Comparison of ENCODE assay signal across 8 cellular contexts in the genomic region with DNA sequence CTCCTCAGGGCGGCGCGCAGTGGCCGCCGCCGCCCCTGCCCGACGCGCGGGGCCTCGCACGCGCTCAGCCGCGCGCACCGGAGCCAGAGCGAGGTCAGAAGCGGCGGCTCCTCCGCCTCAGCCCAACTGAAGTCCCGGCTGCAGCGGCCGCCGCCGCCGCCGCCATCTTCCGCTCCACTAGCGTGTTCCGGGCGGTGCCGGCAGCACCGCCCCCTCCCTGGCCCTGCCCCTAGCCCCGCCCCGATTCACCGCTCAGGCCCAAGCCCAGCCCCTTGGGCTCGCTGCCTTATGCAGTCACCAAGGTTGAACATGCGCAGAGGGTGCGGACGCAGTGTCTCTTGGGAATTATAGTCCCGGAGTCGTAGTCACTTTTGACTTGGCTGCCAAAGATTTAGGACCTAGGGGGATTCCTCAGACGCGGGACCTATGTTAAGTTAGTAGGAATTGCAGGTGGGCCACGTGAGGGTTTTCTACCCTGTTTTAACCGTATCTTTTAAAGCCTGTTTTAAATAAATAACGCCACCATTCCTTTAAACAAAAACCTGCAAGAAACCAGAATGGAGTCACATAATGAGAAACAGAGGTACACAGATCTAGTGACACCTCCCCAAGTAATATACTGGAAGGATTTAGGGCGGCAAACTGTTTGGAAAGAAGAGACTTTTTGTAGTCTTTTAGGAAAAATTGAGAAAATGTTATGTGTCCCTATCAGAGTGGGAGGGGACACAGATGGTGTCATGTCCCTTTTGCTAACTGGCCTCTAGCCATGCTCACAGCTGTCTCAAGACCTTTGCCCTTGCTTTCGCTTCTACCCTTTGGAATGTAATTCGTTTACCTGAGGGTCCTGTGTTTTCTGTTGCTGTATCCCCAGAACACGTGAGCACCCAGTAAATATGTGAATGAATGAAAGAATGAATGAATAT. TPM values are rescaled to one million over a fixed set of nuclear protein-coding genes. Genes with fewer than 3 reads are reported as not detected.
DNase-seq lines count a peak whose midpoint lies in the region; ATAC-seq and TF ChIP-seq lines count a peak whose summit lies in the region.

A gene with protein sequence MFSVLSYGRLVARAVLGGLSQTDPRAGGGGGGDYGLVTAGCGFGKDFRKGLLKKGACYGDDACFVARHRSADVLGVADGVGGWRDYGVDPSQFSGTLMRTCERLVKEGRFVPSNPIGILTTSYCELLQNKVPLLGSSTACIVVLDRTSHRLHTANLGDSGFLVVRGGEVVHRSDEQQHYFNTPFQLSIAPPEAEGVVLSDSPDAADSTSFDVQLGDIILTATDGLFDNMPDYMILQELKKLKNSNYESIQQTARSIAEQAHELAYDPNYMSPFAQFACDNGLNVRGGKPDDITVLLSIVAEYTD (minus strand): TSS at position 182 of the 923 bp plus-strand sequence. CDS start 287 bp downstream, outside the sequence.

- H3K4me3 Mint-ChIP-seq in dendritic cell treated with granulocyte-macrophage colony-stimulating factor and Interleukin-4, amounts not matched to agents 40 ng/mL and 50 ng/mL, for 4 days, result peak within 1 kb of the TSS; percentile 98

- no peaks in the 10 kb centered on the region for H3K27me3 ChIP-seq in left lung

- H3K9me3 Mint-ChIP-seq in dendritic cell treated with granulocyte-macrophage colony-stimulating factor and Interleukin-4, amounts not matched to agents 40 ng/mL and 50 ng/mL, for 4 days, result no peaks in the 10 kb centered on the region

- H3K27ac ChIP-seq in C4-2B (peak within 1 kb of the TSS; percentile 91), left lung (peak within 1 kb of the TSS; percentile 82 to 89)

- DNase-seq in NCI-H774 (lab: John Stamatoyannopoulos, UW) (peak; percentile 96), left lung (peak; percentile 98 to 99)
- peak; percentile 97 for DNase-seq in activated CD4-positive, alpha-beta T cell treated with anti-CD3 and anti-CD28 coated beads, Interleukin-2, amount 50 U/mL, for 4 hours
- DNase-seq in stimulated activated CD4-positive, alpha-beta T cell treated with anti-CD3 and anti-CD28 coated beads, Interleukin-2, amount 100 ng/mL, for 4 hours (ENCODE audit: low read depth), result peak; percentile 97

- peaks cover 61% of the 10 kb centered on the region for H3K4me1 Mint-ChIP-seq in dendritic cell treated with granulocyte-macrophage colony-stimulating factor and Interleukin-4, amounts not matched to agents 40 ng/mL and 50 ng/mL, for 4 days (ENCODE audit: low read depth)

- TF ChIP-seq CTCF in C4-2B (conservative IDR thresholded peaks at IDR 0.05), result no peak
- no peak for TF ChIP-seq CTCF in left lung (IDR thresholded peaks at IDR 0.05)

- peak within 1 kb of the TSS; percentile 95 for H3K27ac Mint-ChIP-seq in dendritic cell treated with granulocyte-macrophage colony-stimulating factor and Interleukin-4, amounts not matched to agents 40 ng/mL and 50 ng/mL, for 4 days

- peak; percentile 79 for ATAC-seq in GM19395 (IDR thresholded peaks at IDR 0.05; ENCODE audit: unreplicated experiment)
- ATAC-seq in HG03565 (IDR thresholded peaks at IDR 0.05; ENCODE audit: unreplicated experiment), result peak; percentile 63
- ATAC-seq in left lung, result peak; percentile 89

- H3K4me3 ChIP-seq in left lung, result peak within 1 kb of the TSS; percentile 85 to 90

- intact Hi-C loops in dendritic cell treated with granulocyte-macrophage colony-stimulating factor and Interleukin-4, amounts not matched to agents 40 ng/mL and 50 ng/mL, for 4 days (cut with micrococcal nuclease), result loop anchor here (2.0 kb wide), 1 partner anchor 15 kb away; no protein-coding TSS in a partner anchor
- intact Hi-C loops in left lung (cut with DNase I), result no loop called here

- no peaks in the 10 kb centered on the region for H3K27me3 Mint-ChIP-seq in dendritic cell treated with granulocyte-macrophage colony-stimulating factor and Interleukin-4, amounts not matched to agents 40 ng/mL and 50 ng/mL, for 4 days

- H3K4me1 ChIP-seq in left lung, result peaks cover 20 to 68% of the 10 kb centered on the region in 2 donors

- H3K9me3 ChIP-seq in left lung, result no peaks in the 10 kb centered on the region

- no peaks in the 10 kb centered on the region for H3K36me3 ChIP-seq in left lung

- peaks cover 11% of the 10 kb centered on the region for H3K36me3 Mint-ChIP-seq in dendritic cell treated with granulocyte-macrophage colony-stimulating factor and Interleukin-4, amounts not matched to agents 40 ng/mL and 50 ng/mL, for 4 days (ENCODE audit: low read depth)

RNA-seq across cellular contexts. Expression of the gene that starts here (rescaled TPM):
- total RNA-seq in left lung, result 10 to 100 TPM; 22.3 to 24.2 TPM

Comparison
In these comparisons a context has a peak if more than half of its experiments do, and no peak if none do; other contexts are left out.
1. Peak in every context shown above with its lines: DNase-seq, ATAC-seq, H3K4me3 ChIP-seq and H3K27ac ChIP-seq.